Comparison of ENCODE assay signal across 11 cellular contexts in the genomic region with DNA sequence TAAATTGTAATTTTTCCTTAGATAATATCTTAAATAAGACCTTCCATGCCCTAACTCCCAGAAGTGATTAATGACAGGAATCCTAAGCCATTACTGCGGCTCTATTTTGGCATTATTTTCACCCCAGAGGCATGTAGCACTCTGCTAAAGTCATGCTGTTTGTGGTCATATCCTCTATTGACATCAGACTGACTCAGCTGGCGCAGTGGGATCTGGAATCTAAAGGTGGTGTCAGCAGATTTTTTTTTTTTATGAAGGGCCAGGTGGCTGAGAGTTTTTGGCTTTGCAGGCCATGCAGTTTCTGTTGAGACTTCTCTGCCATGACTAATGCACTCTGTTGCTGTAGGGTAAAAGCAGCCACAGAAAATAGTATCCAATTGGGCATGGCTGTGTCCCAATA.
A peak's percentile ranks its signal among the peaks of the same experiment; 100 is the strongest.
DNase-seq lines count a peak whose midpoint lies in the region; ATAC-seq and TF ChIP-seq lines count a peak whose summit lies in the region.
"Had no signal": no experiment of that assay in that cellular context is flagged by ENCODE, and none has a peak within 500 bp of the region (broad histone marks: within the 10 kb centered on the region; RNA-seq: fewer than 3 reads in every experiment).

No MANE protein-coding gene starts in this region.

- no peak overlapping the region for H3K4me3 Mint-ChIP-seq in Calu3 (ENCODE audit: low read depth, unreplicated experiment)

- H3K9me3 Mint-ChIP-seq in Calu3 (ENCODE audit: low read depth, unreplicated experiment): no peaks in the 10 kb centered on the region

- H3K27me3 ChIP-seq in PC-3 (ENCODE audit: low read length): no peaks in the 10 kb centered on the region
- H3K27me3 ChIP-seq in osteoblast (ENCODE audit: insufficient read depth, low read length): no peaks in the 10 kb centered on the region
- H3K27me3 ChIP-seq: upper lobe of left lung had no signal

- CTCF ChIA-PET in PC-3 (lab: Charles Lee): no interaction called here
- CTCF ChIA-PET in Calu3 (lab: Charles Lee): no interaction called here

- intact Hi-C loops in PC-3 (cut with micrococcal nuclease): loop anchor here (5.0 kb wide), 1 partner anchor 50 kb away; no protein-coding TSS in a partner anchor
- intact Hi-C loops in Calu3 (cut with micrococcal nuclease; ENCODE audit: unreplicated experiment): no loop called here

- no peaks in the 10 kb centered on the region for H3K4me1 Mint-ChIP-seq in Calu3 (ENCODE audit: low read depth, unreplicated experiment)

- no peaks in the 10 kb centered on the region for H3K9me3 ChIP-seq in PC-3 (ENCODE audit: low read length)
- no peaks in the 10 kb centered on the region for H3K9me3 ChIP-seq in osteoblast (ENCODE audit: low read depth, low read length)
- H3K9me3 ChIP-seq: upper lobe of left lung had no signal

- H3K27ac ChIP-seq in PC-3 (ENCODE audit: low read length) (peak overlapping the region; percentile 80), osteoblast (ENCODE audit: low read depth, low read length) (peak overlapping the region; percentile 63)
- H3K27ac ChIP-seq: upper lobe of left lung had no signal

- H4K20me1 ChIP-seq in PC-3 (ENCODE audit: low read length) (no peaks in the 10 kb centered on the region), osteoblast (ENCODE audit: insufficient read depth, low read length) (no peaks in the 10 kb centered on the region)

- ATAC-seq in PC-3: peak; percentile 99
- ATAC-seq in HG03039 (IDR thresholded peaks at IDR 0.05; ENCODE audit: unreplicated experiment): no peak
- ATAC-seq in HG02852 (IDR thresholded peaks at IDR 0.05; ENCODE audit: unreplicated experiment): no peak

- no peaks in the 10 kb centered on the region for H3K9me2 ChIP-seq in PC-3 (replicated peaks; ENCODE audit: low read length)

- no peak for TF ChIP-seq CTCF in PC-3 (conservative IDR thresholded peaks at IDR 0.05; ENCODE audit: low read depth, low read length)
- no peak for TF ChIP-seq CTCF in cardiac fibroblast (IDR thresholded peaks at IDR 0.05; ENCODE audit: low read depth, low read length)
- TF ChIP-seq CTCF in osteoblast (IDR thresholded peaks at IDR 0.05; ENCODE audit: extremely low read depth, low read depth, low read length): no peak
- no peak for TF ChIP-seq CTCF in Calu3 (IDR thresholded peaks at IDR 0.05; ENCODE audit: unreplicated experiment)

- DNase-seq in EL: peak; percentile 93
- peak; percentile 96 for DNase-seq in PC-3
- peak; percentile 24 to 89 for DNase-seq in cardiac fibroblast (ENCODE audit: low read depth in 2 of 2)
- peak; percentile 83 for DNase-seq in osteoblast (ENCODE audit: insufficient read length, low spot score, missing footprints)
- DNase-seq in Calu3: no peak
- no peak for DNase-seq in stimulated activated CD4-positive, alpha-beta T cell treated with anti-CD3 and anti-CD28 coated beads, Interleukin-4, amount 100 ng/mL, for 1 hour
- DNase-seq: activated T-cell treated with anti-CD3 and anti-CD28 coated beads, Interleukin-2, amount 50 U/mL, for 48 hours; NCI-H187; upper lobe of left lung had no signal

- H3K79me2 ChIP-seq in PC-3 (ENCODE audit: low read length) (no peaks in the 10 kb centered on the region), osteoblast (ENCODE audit: insufficient read depth, low read length) (no peaks in the 10 kb centered on the region)

- H3F3A ChIP-seq in PC-3 (ENCODE audit: low read length, unreplicated experiment): no peaks in the 10 kb centered on the region

- no peak overlapping the region for H3K4me3 ChIP-seq in PC-3 (ENCODE audit: low read length)
- H3K4me3 ChIP-seq in cardiac fibroblast (replicated peaks in 1 of 2; ENCODE audit: low read depth in 2 of 2, low read length in 2 of 2): no peak overlapping the region
- H3K4me3 ChIP-seq in osteoblast (ENCODE audit: insufficient read depth, low read length): no peak overlapping the region
- H3K4me3 ChIP-seq: upper lobe of left lung had no signal

- peaks cover 21% of the 10 kb centered on the region for H3K4me1 ChIP-seq in PC-3 (ENCODE audit: insufficient read depth, low read length)
- peaks cover 28% of the 10 kb centered on the region for H3K4me1 ChIP-seq in osteoblast (ENCODE audit: insufficient read depth, low read length)
- H3K4me1 ChIP-seq: upper lobe of left lung had no signal

- POLR2A ChIA-PET in PC-3 (lab: Charles Lee; ENCODE audit: unreplicated experiment): no interaction called here

- H3K36me3 ChIP-seq in PC-3 (ENCODE audit: low read depth, low read length): no peaks in the 10 kb centered on the region
- H3K36me3 ChIP-seq in osteoblast (ENCODE audit: insufficient read depth, low read length): no peaks in the 10 kb centered on the region
- H3K36me3 ChIP-seq: upper lobe of left lung had no signal

- H3K9ac ChIP-seq in PC-3 (ENCODE audit: low read length): no peak overlapping the region

- BruUV-seq in PC-3 (replicated peaks; lab: Mats Ljungman, UMichigan) (no TSS peak), Calu3 (replicated peaks; lab: Mats Ljungman, UMichigan) (no TSS peak)

- no peaks in the 10 kb centered on the region for H3K27me3 Mint-ChIP-seq in Calu3 (ENCODE audit: unreplicated experiment)

- no peak overlapping the region for H3K27ac Mint-ChIP-seq in Calu3 (ENCODE audit: unreplicated experiment)

- H3K4me2 ChIP-seq in PC-3 (ENCODE audit: low read length) (peak overlapping the region; percentile 67), osteoblast (ENCODE audit: insufficient read depth, low read length) (peak overlapping the region; percentile 10)

- no peak overlapping the region for H2AFZ ChIP-seq in PC-3 (ENCODE audit: low read length)
- H2AFZ ChIP-seq in osteoblast (ENCODE audit: low read length): no peak overlapping the region

- no peaks in the 10 kb centered on the region for H3K36me3 Mint-ChIP-seq in Calu3 (ENCODE audit: insufficient read depth, unreplicated experiment)

Comparison
In these comparisons a context has a peak if more than half of its experiments do, and no peak if none do; other contexts are left out.
1. DNase-seq: peak in EL (single experiment), PC-3 (single experiment), cardiac fibroblast (2 of 2) and osteoblast (single experiment); none in Calu3 (single experiment) and stimulated activated CD4-positive, alpha-beta T cell treated with anti-CD3 and anti-CD28 coated beads, Interleukin-4, amount 100 ng/mL, for 1 hour (single experiment).